Comparison of ENCODE assay signal across 8 cellular contexts in the genomic region with DNA sequence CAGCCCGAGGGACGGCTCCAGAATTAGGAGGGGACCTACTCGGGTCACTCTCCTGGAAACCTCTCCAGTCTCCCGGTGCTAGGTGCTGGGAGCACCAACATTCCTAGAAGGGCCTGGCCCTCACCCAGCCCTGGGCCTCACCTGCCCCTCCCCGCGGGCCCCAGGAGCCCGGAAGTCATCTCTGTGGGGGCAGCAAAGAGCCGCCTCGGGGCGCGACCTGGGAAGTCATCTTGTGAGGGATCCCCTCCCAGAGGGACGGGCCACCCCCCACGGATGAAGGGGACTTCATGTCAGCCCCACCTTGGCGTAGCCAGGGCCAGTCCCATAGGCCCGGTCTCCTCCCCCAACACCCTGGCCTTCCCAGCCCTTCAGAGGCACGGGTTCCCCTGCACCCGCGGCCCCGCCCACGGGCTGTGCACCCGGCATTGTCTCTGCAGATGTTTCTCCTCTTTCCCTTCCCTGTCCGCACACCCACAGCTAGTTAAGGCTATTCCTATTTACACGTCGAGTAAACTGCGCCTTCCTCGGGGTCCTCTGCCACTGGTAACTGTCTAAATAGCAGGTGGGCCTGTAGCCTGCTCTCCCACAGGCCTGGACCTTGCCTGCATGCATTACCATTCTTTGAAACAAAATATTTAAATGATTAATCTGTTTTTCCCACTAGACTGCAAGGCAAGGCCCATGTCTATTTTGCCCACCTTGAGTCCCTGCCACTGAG. TPM values are rescaled to one million over a fixed set of nuclear protein-coding genes. Genes with fewer than 3 reads are reported as not detected.
DNase-seq lines count a peak whose midpoint lies in the region; ATAC-seq and TF ChIP-seq lines count a peak whose summit lies in the region.

No MANE protein-coding gene starts in this region.

- no peaks in the 10 kb centered on the region for H3K36me3 ChIP-seq in liver (ENCODE audit: control insufficient read depth in 4 of 4, insufficient read depth in 3 of 4, low read depth in 1 of 4, low read length in 3 of 4)

- H3K27me3 ChIP-seq in liver (ENCODE audit: control insufficient read depth in 4 of 4, insufficient read depth in 4 of 4, low read length in 3 of 4), result no peaks in the 10 kb centered on the region

- peak; percentile 34 for ATAC-seq in GM21367 (IDR thresholded peaks at IDR 0.05; ENCODE audit: unreplicated experiment)

- peaks cover 5 to 25% (median 13%) of the 10 kb centered on the region in 4 donors for H3K4me1 ChIP-seq in liver (ENCODE audit: control insufficient read depth in 4 of 4, insufficient read depth in 4 of 4, low read length in 3 of 4)

- TF ChIP-seq CTCF in choroid plexus epithelial cell (conservative IDR thresholded peaks at IDR 0.05; ENCODE audit: low read depth, low read length) (peak; percentile 5), liver (IDR thresholded peaks at IDR 0.05; ENCODE audit: low read depth, low read length, missing input control) (no peak)

- H3K4me3 ChIP-seq in choroid plexus epithelial cell (ENCODE audit: low read depth, low read length) (peak overlapping the region; percentile 83), liver (ENCODE audit: low read depth in 1 of 3, low read length in 3 of 3) (peak overlapping the region; percentile 70 to 87 (median 72))

- H3K9ac ChIP-seq in liver (ENCODE audit: low read depth in 1 of 2, low read length in 2 of 2), result peak overlapping the region; percentile 64 to 65

- peak overlapping the region; percentile 94 for H3K27ac ChIP-seq in liver (ENCODE audit: low read depth in 1 of 2, low read length in 2 of 2)

- no peak for TF ChIP-seq RAD21 in liver (IDR thresholded peaks at IDR 0.05)

- H3K9me3 ChIP-seq in liver (ENCODE audit: control insufficient read depth in 4 of 4, low read length in 3 of 4), result no peaks in the 10 kb centered on the region

- DNase-seq in ELR (ENCODE audit: low read depth), result peak; percentile 10
- DNase-seq in HK-2 (ENCODE audit: unreplicated experiment), result peak; percentile 25
- DNase-seq in T-helper 2 cell, result peak in 4 of 5 experiments; percentile 31 to 73 (median 41)
- DNase-seq in choroid plexus epithelial cell (ENCODE audit: low read depth), result peak; percentile 22
- peak; percentile 44 for DNase-seq in stimulated activated naive CD4-positive, alpha-beta T cell treated with Interleukin-2 at 50 U/mL for 16 hours (lab: John Stamatoyannopoulos, UW)
- no peak for DNase-seq in OCI-M1 (lab: John Stamatoyannopoulos, UW)

- 17% methylated on average over 26 of the region's 26 CpGs for WGBS in liver

TF ChIP-seq in liver, 16 proteins besides CTCF, POLR2A, EP300 and RAD21:
- TF ChIP-seq HNF4A (conservative IDR thresholded peaks at IDR 0.05) (no peak), GABPA (IDR thresholded peaks at IDR 0.05 in 1 of 2, conservative IDR thresholded peaks at IDR 0.05 in 1 of 2) (no peak), JUND (IDR thresholded peaks at IDR 0.05) (no peak), FOXA1 (IDR thresholded peaks at IDR 0.05) (no peak), EGR1 (IDR thresholded peaks at IDR 0.05; ENCODE audit: low read depth in 2 of 2) (no peak), YY1 (IDR thresholded peaks at IDR 0.05) (no peak), FOXA2 (IDR thresholded peaks at IDR 0.05) (no peak), SP1 (IDR thresholded peaks at IDR 0.05) (no peak), RXRA (IDR thresholded peaks at IDR 0.05) (no peak)
- TF ChIP-seq, protein P1, sequence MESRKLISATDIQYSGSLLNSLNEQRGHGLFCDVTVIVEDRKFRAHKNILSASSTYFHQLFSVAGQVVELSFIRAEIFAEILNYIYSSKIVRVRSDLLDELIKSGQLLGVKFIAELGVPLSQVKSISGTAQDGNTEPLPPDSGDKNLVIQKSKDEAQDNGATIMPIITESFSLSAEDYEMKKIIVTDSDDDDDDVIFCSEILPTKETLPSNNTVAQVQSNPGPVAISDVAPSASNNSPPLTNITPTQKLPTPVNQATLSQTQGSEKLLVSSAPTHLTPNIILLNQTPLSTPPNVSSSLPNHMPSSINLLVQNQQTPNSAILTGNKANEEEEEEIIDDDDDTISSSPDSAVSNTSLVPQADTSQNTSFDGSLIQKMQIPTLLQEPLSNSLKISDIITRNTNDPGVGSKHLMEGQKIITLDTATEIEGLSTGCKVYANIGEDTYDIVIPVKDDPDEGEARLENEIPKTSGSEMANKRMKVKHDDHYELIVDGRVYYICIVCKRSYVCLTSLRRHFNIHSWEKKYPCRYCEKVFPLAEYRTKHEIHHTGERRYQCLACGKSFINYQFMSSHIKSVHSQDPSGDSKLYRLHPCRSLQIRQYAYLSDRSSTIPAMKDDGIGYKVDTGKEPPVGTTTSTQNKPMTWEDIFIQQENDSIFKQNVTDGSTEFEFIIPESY (IDR thresholded peaks at IDR 0.05), result no peak

RNA-seq across cellular contexts. Expression of a gene that starts 0.9 kb away (rescaled TPM):
- 10 to 100 TPM; 30.4 to 37.2 TPM for total RNA-seq in liver
- 10 to 100 TPM; 17.7 to 19.6 TPM for polyA plus RNA-seq in liver

RNA-seq across cellular contexts. Expression of a gene that starts 42.0 kb away (rescaled TPM):
- 10 to 100 TPM; 22.0 to 32.0 TPM for total RNA-seq in liver
- polyA plus RNA-seq in liver, result 10 to 100 TPM; 12.0 to 14.0 TPM
